Comparison of ENCODE assay signal across 11 cellular contexts in genomic region chr15:25793354-25794050, GRCh38.
A peak's percentile ranks its signal among the peaks of the same experiment; 100 is the strongest.
DNase-seq lines count a peak whose midpoint lies in the region; ATAC-seq, FAIRE-seq and TF ChIP-seq lines count a peak whose summit lies in the region.
"Had no signal": no experiment of that assay in that cellular context is flagged by ENCODE, and none has a peak within 500 bp of the region (broad histone marks: within the 10 kb centered on the region; RNA-seq: fewer than 3 reads in every experiment).

No MANE protein-coding gene starts in this region.

- POLR2A ChIA-PET in H1 (lab: Charles Lee; ENCODE audit: partially characterized antibody) = no interaction called here

- no peak overlapping the region for H3K14ac ChIP-seq in H1 (ENCODE audit: insufficient read length)

- no peaks in the 10 kb centered on the region for H3K23me2 ChIP-seq in H1 (ENCODE audit: low read depth, low read length)

- no peak overlapping the region for H2BK120ac ChIP-seq in H1 (replicated peaks; ENCODE audit: low read depth, low read length)

- H3K4me1 ChIP-seq in H1 (replicated peaks in 1 of 4; ENCODE audit: control insufficient read depth in 3 of 4, insufficient read depth in 4 of 4, low read length in 3 of 4) = peaks cover 0 to 6% (median under 1%) of the 10 kb centered on the region in 4 experiments; a peak in 5 of 7 replicates

- no peak overlapping the region for H3K23ac ChIP-seq in H1 (ENCODE audit: insufficient read length)

- no peak overlapping the region for H3K27ac ChIP-seq in H1 (ENCODE audit: low read depth, low read length)

- H2BK12ac ChIP-seq in H1 (ENCODE audit: low read depth, low read length) = peak overlapping the region; percentile 60; the same call in 1 of the 2 replicates

- H3K79me1 ChIP-seq in H1 (ENCODE audit: low read depth, low read length) = no peaks in the 10 kb centered on the region

- H4K20me1 ChIP-seq in H1 (replicated peaks in 1 of 2; ENCODE audit: control insufficient read depth in 1 of 2, insufficient read depth in 2 of 2, low read length in 2 of 2) = no peaks in the 10 kb centered on the region

- H4K91ac ChIP-seq in H1 (replicated peaks; ENCODE audit: insufficient read length, low read length) = no peak overlapping the region

- H4K8ac ChIP-seq in H1 (ENCODE audit: extremely low read depth, insufficient read depth, low read length) = no peak overlapping the region

- 93% methylated on average over 6 of the region's 6 CpGs; no CpG with 5 or more reads in 1 of the 2 experiments for WGBS in H1 (ENCODE audit: extremely low coverage in 1 of 2, insufficient coverage in 1 of 2, insufficient read length in 1 of 2, insufficient replicate concordance in 2 of 2, low coverage in 1 of 2, low lambda C conversion rate in 2 of 2, missing lambda C conversion rate in 1 of 2), 2 experiments

- H3K4ac ChIP-seq in H1 (replicated peaks; ENCODE audit: insufficient read length, low read depth, low read length) = no peak overlapping the region

- no peak for TF ChIP-seq CTCF in H1 (IDR thresholded peaks at IDR 0.05; ENCODE audit: control extremely low read depth in 1 of 3, insufficient read depth in 1 of 3, low read depth in 1 of 3, low read length in 3 of 3)

- no peaks in the 10 kb centered on the region for H3K79me2 ChIP-seq in H1 (ENCODE audit: control insufficient read depth in 1 of 2, insufficient read depth in 2 of 2, low read length in 2 of 2)

- no peak for TF ChIP-seq EP300 in H1 (IDR thresholded peaks at IDR 0.05; ENCODE audit: borderline replicate concordance in 1 of 2, low read depth in 2 of 2, low read length in 2 of 2)

- H3K4me2 ChIP-seq in H1 (ENCODE audit: insufficient read depth in 1 of 2, low read depth in 2 of 2, low read length in 2 of 2) = no peak overlapping the region

- no peak overlapping the region; the same call in 1 of the 2 replicates for H3K18ac ChIP-seq in H1 (ENCODE audit: extremely low read depth, low read length)

- H2BK5ac ChIP-seq in H1 (ENCODE audit: low read depth, low read length) = no peak overlapping the region; the same call in 1 of the 2 replicates

- no peaks in the 10 kb centered on the region for H3K36me3 ChIP-seq in H1 (ENCODE audit: control insufficient read depth in 2 of 4, insufficient read depth in 4 of 4, low read length in 3 of 4)

- no peak overlapping the region for H4K5ac ChIP-seq in H1 (ENCODE audit: insufficient read length, low read depth, low read length)

- FAIRE-seq in H1 (lab: Jason Lieb, UNC) = no peak
- FAIRE-seq: endometrium had no signal

- H2AFZ ChIP-seq in H1 (ENCODE audit: low read length) = no peak overlapping the region

- H3K9me3 ChIP-seq in H1 (ENCODE audit: insufficient read depth in 2 of 2, low read depth in 1 of 2, low read length in 1 of 2) = no peaks in the 10 kb centered on the region

- H3K9ac ChIP-seq in H1 (replicated peaks in 1 of 4; ENCODE audit: extremely low read depth in 1 of 4, low read depth in 3 of 4, low read length in 3 of 4) = no peak overlapping the region

- ATAC-seq in GM18505 (IDR thresholded peaks at IDR 0.05; ENCODE audit: unreplicated experiment) (peak; percentile 97), GM21528 (IDR thresholded peaks at IDR 0.05; ENCODE audit: low FRiP score, unreplicated experiment) (peak; percentile 84), HG03457 (IDR thresholded peaks at IDR 0.05; ENCODE audit: unreplicated experiment) (peak; percentile 64), GM19324 (IDR thresholded peaks at IDR 0.05; ENCODE audit: low FRiP score, unreplicated experiment) (no peak)

- peak overlapping the region; percentile 90; the same call in 1 of the 2 replicates for H2BK20ac ChIP-seq in H1 (ENCODE audit: low read length)

- DNase-seq in H1 (ENCODE audit: low read depth in 1 of 2, low spot score in 2 of 2) (no peak), SK-N-DZ (ENCODE audit: low spot score) (no peak), dedifferentiated amniotic fluid mesenchymal stem cell (ENCODE audit: extremely low spot score) (no peak), NCI-H774 (lab: John Stamatoyannopoulos, UW) (no peak)
- DNase-seq: DND-41, OCI-M1 had no signal

- peak in 1 of 2 experiments; percentile 11; a peak in 1 of 4 replicates for TF ChIP-seq RAD21 in H1 (IDR thresholded peaks at IDR 0.05 in 1 of 2, conservative IDR thresholded peaks at IDR 0.05 in 1 of 2; ENCODE audit: low read depth in 2 of 2, low read length in 2 of 2)

- TF ChIP-seq POLR2A in GM18505 (IDR thresholded peaks at IDR 0.05; ENCODE audit: borderline replicate concordance, extremely low read depth, insufficient read depth, insufficient read length) (no peak), H1 (IDR thresholded peaks at IDR 0.05; ENCODE audit: control extremely low read depth in 1 of 2, low read depth in 2 of 2, low read length in 2 of 2) (no peak)

- no peak overlapping the region for H3K4me3 ChIP-seq in H1 (ENCODE audit: extremely low read depth in 1 of 4, insufficient read depth in 2 of 4, low read depth in 3 of 4, low read length in 4 of 4)

- H3K27me3 ChIP-seq in H1 (replicated peaks in 1 of 4; ENCODE audit: control insufficient read depth in 3 of 4, extremely low read depth in 1 of 4, insufficient read depth in 3 of 4, low read length in 3 of 4) = no peaks in the 10 kb centered on the region

- no peak overlapping the region for H3K56ac ChIP-seq in H1 (replicated peaks; ENCODE audit: insufficient read length, low read depth, low read length)

- no peak overlapping the region for H2AK5ac ChIP-seq in H1 (ENCODE audit: low read depth, low read length)

- H2BK15ac ChIP-seq in H1 (ENCODE audit: low read length) = no peak overlapping the region

- CTCF ChIA-PET in H1 (lab: Charles Lee; ENCODE audit: partially characterized antibody) = interaction anchor here (1.2 kb wide), 1 partner anchor 10 kb away, joined by 5 read pairs; no protein-coding TSS in a partner anchor

TF ChIP-seq in H1, 55 proteins besides CTCF, POLR2A, EP300 and RAD21:
- TF ChIP-seq CHD2 (IDR thresholded peaks at IDR 0.05; ENCODE audit: low read length) (no peak), TEAD4 (IDR thresholded peaks at IDR 0.05; ENCODE audit: low read depth, low read length) (no peak), CEBPB (IDR thresholded peaks at IDR 0.05; ENCODE audit: low read depth, low read length) (no peak), MAFK (IDR thresholded peaks at IDR 0.05; ENCODE audit: low read depth, low read length) (no peak), JUN (IDR thresholded peaks at IDR 0.05; ENCODE audit: low read depth, low read length) (no peak), TCF12 (IDR thresholded peaks at IDR 0.05; ENCODE audit: low read depth, low read length) (no peak), USF2 (IDR thresholded peaks at IDR 0.05; ENCODE audit: low read length) (no peak), PHF8 (conservative IDR thresholded peaks at IDR 0.05; ENCODE audit: low read depth, low read length) (no peak), SP4 (IDR thresholded peaks at IDR 0.05; ENCODE audit: low read length) (no peak), NANOG (IDR thresholded peaks at IDR 0.05; ENCODE audit: insufficient read depth, low read depth, low read length, poor library complexity, severe bottlenecking) (no peak), SP2 (IDR thresholded peaks at IDR 0.05; ENCODE audit: low read length) (no peak), CREB1 (IDR thresholded peaks at IDR 0.05) (no peak), BRCA1 (IDR thresholded peaks at IDR 0.05; ENCODE audit: low read depth, low read length) (no peak), RBBP5 (IDR thresholded peaks at IDR 0.05; ENCODE audit: borderline replicate concordance, low read depth, low read length) (no peak), ATF3 (IDR thresholded peaks at IDR 0.05; ENCODE audit: insufficient read depth, low read depth, low read length) (no peak), TAF1 (IDR thresholded peaks at IDR 0.05; ENCODE audit: low read depth, low read length) (no peak), GTF2F1 (IDR thresholded peaks at IDR 0.05; ENCODE audit: borderline replicate concordance, low read depth, low read length) (no peak)
